Comparison of ENCODE assay signal across 9 cellular contexts in the genomic region with DNA sequence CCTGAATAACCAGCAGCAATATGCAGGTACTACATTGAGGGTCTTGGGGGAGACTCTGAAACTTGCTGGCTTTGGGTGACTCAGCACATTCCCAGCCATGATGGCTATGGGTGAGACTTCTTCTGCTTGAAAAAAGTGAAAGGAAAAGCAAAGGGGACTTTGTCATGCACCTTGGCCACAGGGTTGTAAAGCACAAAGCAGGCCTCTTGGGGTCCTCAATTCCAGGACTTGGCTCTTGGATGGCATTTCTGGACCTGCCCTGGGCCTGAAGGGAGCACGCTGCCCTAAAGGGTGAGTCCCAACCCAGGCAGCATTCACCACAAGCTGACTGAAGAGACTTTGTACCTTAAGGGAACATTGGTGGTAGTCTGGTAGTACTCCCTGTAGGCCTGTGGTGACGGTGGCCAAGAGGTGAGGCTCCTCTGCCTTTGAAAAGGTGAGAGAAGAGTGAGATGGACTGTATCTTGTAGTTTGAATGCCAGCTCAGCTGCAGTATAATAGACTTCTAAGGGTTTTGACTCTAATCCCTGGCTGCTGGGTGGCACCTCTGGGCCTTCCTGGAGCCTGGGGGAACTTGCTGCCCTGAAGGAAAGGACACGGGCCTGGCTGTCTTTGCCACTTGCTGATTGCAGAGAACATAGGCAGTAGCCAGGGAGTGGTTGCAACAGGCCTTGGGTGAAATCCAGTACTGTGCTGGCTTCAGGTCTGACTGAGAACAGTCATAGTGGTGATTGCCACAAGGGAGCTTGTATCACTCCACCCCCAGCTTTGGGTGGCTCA. TPM values are rescaled to one million over a fixed set of nuclear protein-coding genes. Genes with fewer than 3 reads are reported as not detected.
A peak's percentile ranks its signal among the peaks of the same experiment; 100 is the strongest.
DNase-seq lines count a peak whose midpoint lies in the region; ATAC-seq lines count a peak whose summit lies in the region.
"Had no signal": no experiment of that assay in that cellular context is flagged by ENCODE, and none has a peak within 500 bp of the region (broad histone marks: within the 10 kb centered on the region; RNA-seq: fewer than 3 reads in every experiment).

No MANE protein-coding gene starts in this region.

- H3K27me3 Mint-ChIP-seq in IgD-negative memory B cell, result no peaks in the 10 kb centered on the region

- peaks cover 7% of the 10 kb centered on the region for H3K36me3 Mint-ChIP-seq in IgD-negative memory B cell

- ATAC-seq in GM21390 (IDR thresholded peaks at IDR 0.05; ENCODE audit: unreplicated experiment) (peak; percentile 67), esophagus mucosa (peak; percentile 69)

- DNase-seq in GM03348 (ENCODE audit: low spot score) (peak; percentile 73), NCI-H526 treated with DMSO at 0.1 percent for 48 hours (lab: John Stamatoyannopoulos, UW) (no peak), germinal center (ENCODE audit: low spot score) (no peak), NCI-H1048 (lab: John Stamatoyannopoulos, UW) (no peak)
- DNase-seq in stimulated activated CD4-positive, alpha-beta T cell treated with anti-CD3 and anti-CD28 coated beads, Interleukin-4, amount 100 ng/mL, for 48 hours (ENCODE audit: low read depth in 2 of 2), result peak; percentile 39 to 56

- no peaks in the 10 kb centered on the region for H3K9me3 Mint-ChIP-seq in IgD-negative memory B cell

- peak overlapping the region in 2 of 3 donors; percentile 54 to 80 for H3K27ac Mint-ChIP-seq in IgD-negative memory B cell

- no peak overlapping the region for H3K4me3 Mint-ChIP-seq in IgD-negative memory B cell

- H3K4me1 Mint-ChIP-seq in IgD-negative memory B cell, result peaks cover 4 to 26% (median 7%) of the 10 kb centered on the region in 3 donors

RNA-seq across cellular contexts. Expression of gene CYTIP, which starts 36.5 kb away (rescaled TPM):
- polyA plus RNA-seq in IgD-negative memory B cell, result 83.6 TPM
- total RNA-seq in esophagus mucosa, result 1.3 TPM
- total RNA-seq: cardiac muscle cell had no signal
- polyA plus RNA-seq: cardiac muscle cell had no signal

Comparison
In these comparisons a context has a peak if more than half of its experiments do, and no peak if none do; other contexts are left out.
1. DNase-seq: peak in GM03348 (single experiment) and stimulated activated CD4-positive, alpha-beta T cell treated with anti-CD3 and anti-CD28 coated beads, Interleukin-4, amount 100 ng/mL, for 48 hours (2 of 2); none in NCI-H526 treated with DMSO at 0.1 percent for 48 hours (single experiment), germinal center (single experiment) and NCI-H1048 (single experiment).